33 cellular contexts compared by ENCODE assay signal in the genomic region with DNA sequence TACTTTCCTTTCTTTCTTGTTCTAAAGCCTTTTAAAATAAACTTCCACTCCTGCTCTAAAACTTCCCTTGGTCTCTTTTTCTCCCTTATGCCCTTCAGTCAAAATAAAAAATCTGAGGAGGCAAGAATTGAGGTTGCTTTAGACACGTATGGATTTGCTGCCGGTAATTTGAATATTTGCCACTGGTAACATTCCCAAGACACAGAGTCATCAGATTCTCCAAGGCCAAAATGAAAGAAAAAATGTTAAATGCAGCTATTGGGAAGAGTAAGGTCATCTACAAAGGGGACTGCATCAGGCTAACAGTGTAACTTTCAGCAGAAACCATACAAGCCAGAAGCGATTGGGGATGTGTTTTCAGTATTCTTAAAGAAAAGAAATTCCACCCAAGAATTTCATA.
DNase-seq lines count a peak whose midpoint lies in the region; ATAC-seq, FAIRE-seq and TF ChIP-seq lines count a peak whose summit lies in the region.
"Had no signal": no experiment of that assay in that cellular context is flagged by ENCODE, and none has a peak within 500 bp of the region (broad histone marks: within the 10 kb centered on the region; RNA-seq: fewer than 3 reads in every experiment).

No MANE protein-coding gene starts in this region.

- DNase-seq in HTR-8/SVneo (ENCODE audit: insufficient read length, low spot score) (peak; percentile 1), astrocyte of the hippocampus (ENCODE audit: low read depth, low spot score) (peak; percentile 27), foreskin keratinocyte (peak; percentile 27 to 61), GM03348 (ENCODE audit: low spot score) (no peak), NCI-H748 (lab: John Stamatoyannopoulos, UW; ENCODE audit: unreplicated experiment) (no peak)
- DNase-seq in activated CD4-positive, alpha-beta memory T cell treated with anti-CD3 and anti-CD28 coated beads for 36 hours = no peak
- DNase-seq: activated CD8-positive, alpha-beta T cell treated with anti-CD3 and anti-CD28 coated beads for 36 hours; activated naive CD4-positive, alpha-beta T cell treated with anti-CD3 and anti-CD28 coated beads for 36 hours; amygdala; caudate nucleus; CD4-positive, alpha-beta memory T cell; DND-41; endodermal cell; gastrocnemius medialis; HFFc6; KG1; MM.1S; NCI-H1105 treated with DMSO at 0.1 percent for 48 hours; NCI-H187 treated with DMSO at 0.1 percent for 48 hours; NCI-H524 treated with DMSO at 0.1 percent for 48 hours; nephron progenitor cell; SHP77 treated with DMSO at 0.1 percent for 48 hours had no signal

- H3K36me3 ChIP-seq in ACC112 (ENCODE audit: insufficient read depth, low read length) = no peaks in the 10 kb centered on the region
- H3K36me3 ChIP-seq: gastrocnemius medialis had no signal

- no peak overlapping the region for H3K27ac Mint-ChIP-seq in activated CD4-positive, alpha-beta memory T cell treated with anti-CD3 and anti-CD28 coated beads for 36 hours
- H3K27ac Mint-ChIP-seq: activated CD8-positive, alpha-beta T cell treated with anti-CD3 and anti-CD28 coated beads for 36 hours; activated naive CD4-positive, alpha-beta T cell treated with anti-CD3 and anti-CD28 coated beads for 36 hours; B cell; CD4-positive, alpha-beta memory T cell; dendritic cell treated with granulocyte-macrophage colony-stimulating factor and Interleukin-4, amounts not matched to agents 40 ng/mL and 50 ng/mL, for 4 days; endodermal cell; GM23338; HFFc6; nephron progenitor cell; stimulated activated memory B cell treated with anti-CD40 and anti-IgM and Interleukin-4, amounts not matched to agents 10 μg/mL and 1 μg/mL and 100 μg/mL, for 72 hours; T-helper 2 cell treated with Interferon-gamma antibody and Interleukin-4, amounts not matched to agents 5 μg/mL and 100 μg/mL, for 36 hours had no signal

- peaks cover 17% of the 10 kb centered on the region for H3K4me1 ChIP-seq in ACC112 (ENCODE audit: control insufficient read depth, insufficient read depth, low read length, unreplicated experiment)
- H3K4me1 ChIP-seq in foreskin keratinocyte = peaks cover 4% of the 10 kb centered on the region
- H3K4me1 ChIP-seq: A549, gastrocnemius medialis had no signal

- peak overlapping the region; percentile 36; the same call in 1 of the 2 replicates for H3K4me3 ChIP-seq in ACC112 (ENCODE audit: low read depth, low read length)
- H3K4me3 ChIP-seq: A549, gastrocnemius medialis, GM23338 had no signal

- FAIRE-seq in HTR-8/SVneo (lab: Jason Lieb, UNC) = no peak
- FAIRE-seq: A549, D721Med had no signal

- no peaks in the 10 kb centered on the region for H3K79me2 ChIP-seq in ACC112 (ENCODE audit: control insufficient read depth, insufficient read depth, low read length, unreplicated experiment)

- intact Hi-C loops in activated CD4-positive, alpha-beta memory T cell treated with anti-CD3 and anti-CD28 coated beads for 36 hours (cut with micrococcal nuclease) = no loop called here

- no peaks in the 10 kb centered on the region for H3K27me3 Mint-ChIP-seq in activated CD4-positive, alpha-beta memory T cell treated with anti-CD3 and anti-CD28 coated beads for 36 hours
- H3K27me3 Mint-ChIP-seq: activated CD8-positive, alpha-beta T cell treated with anti-CD3 and anti-CD28 coated beads for 36 hours; B cell; CD4-positive, alpha-beta memory T cell; dendritic cell treated with granulocyte-macrophage colony-stimulating factor and Interleukin-4, amounts not matched to agents 40 ng/mL and 50 ng/mL, for 4 days; stimulated activated memory B cell treated with anti-CD40 and anti-IgM and Interleukin-4, amounts not matched to agents 10 μg/mL and 1 μg/mL and 100 μg/mL, for 72 hours had no signal

- H3K27me3 ChIP-seq in ACC112 (ENCODE audit: insufficient read depth, low read length) (no peaks in the 10 kb centered on the region), foreskin keratinocyte (no peaks in the 10 kb centered on the region)
- H3K27me3 ChIP-seq: gastrocnemius medialis had no signal

- CTCF ChIA-PET in activated CD4-positive, alpha-beta memory T cell treated with anti-CD3 and anti-CD28 coated beads for 36 hours (lab: Charles Lee) = no interaction called here

- no peak for TF ChIP-seq CTCF in foreskin keratinocyte (conservative IDR thresholded peaks at IDR 0.05)

- H3K4me1 Mint-ChIP-seq in activated CD4-positive, alpha-beta memory T cell treated with anti-CD3 and anti-CD28 coated beads for 36 hours (ENCODE audit: low read depth) = no peaks in the 10 kb centered on the region
- H3K4me1 Mint-ChIP-seq: B cell; CD4-positive, alpha-beta memory T cell; endodermal cell; GM23338; nephron progenitor cell; stimulated activated memory B cell treated with anti-CD40 and anti-IgM and Interleukin-4, amounts not matched to agents 10 μg/mL and 1 μg/mL and 100 μg/mL, for 72 hours had no signal

- peak; percentile 53 for ATAC-seq in foreskin keratinocyte
- no peak for ATAC-seq in HG03457 (IDR thresholded peaks at IDR 0.05; ENCODE audit: unreplicated experiment)
- ATAC-seq: A549; activated CD8-positive, alpha-beta T cell treated with anti-CD3 and anti-CD28 coated beads for 36 hours; esophagus mucosa; gastrocnemius medialis; GM23338; Panc1; stimulated activated memory B cell treated with anti-CD40 and anti-IgM and Interleukin-4, amounts not matched to agents 10 μg/mL and 1 μg/mL and 100 μg/mL, for 72 hours had no signal

- no peaks in the 10 kb centered on the region for H3K36me3 Mint-ChIP-seq in activated CD4-positive, alpha-beta memory T cell treated with anti-CD3 and anti-CD28 coated beads for 36 hours
- H3K36me3 Mint-ChIP-seq: CD4-positive, alpha-beta memory T cell; stimulated activated memory B cell treated with anti-CD40 and anti-IgM and Interleukin-4, amounts not matched to agents 10 μg/mL and 1 μg/mL and 100 μg/mL, for 72 hours had no signal

- no peak overlapping the region for H3K4me3 Mint-ChIP-seq in activated CD4-positive, alpha-beta memory T cell treated with anti-CD3 and anti-CD28 coated beads for 36 hours
- H3K4me3 Mint-ChIP-seq: activated CD8-positive, alpha-beta T cell treated with anti-CD3 and anti-CD28 coated beads for 36 hours; activated naive CD4-positive, alpha-beta T cell treated with anti-CD3 and anti-CD28 coated beads for 36 hours; B cell; CD4-positive, alpha-beta memory T cell; dendritic cell treated with granulocyte-macrophage colony-stimulating factor and Interleukin-4, amounts not matched to agents 40 ng/mL and 50 ng/mL, for 4 days; endodermal cell; GM23338; HFFc6; nephron progenitor cell; stimulated activated memory B cell treated with anti-CD40 and anti-IgM and Interleukin-4, amounts not matched to agents 10 μg/mL and 1 μg/mL and 100 μg/mL, for 72 hours; T-helper 2 cell treated with Interferon-gamma antibody and Interleukin-4, amounts not matched to agents 5 μg/mL and 100 μg/mL, for 36 hours had no signal

- POLR2A ChIA-PET in activated CD4-positive, alpha-beta memory T cell treated with anti-CD3 and anti-CD28 coated beads for 36 hours (lab: Charles Lee) = no interaction called here

- peaks cover 9% of the 10 kb centered on the region for H3K9me3 Mint-ChIP-seq in activated CD4-positive, alpha-beta memory T cell treated with anti-CD3 and anti-CD28 coated beads for 36 hours

- peak overlapping the region; percentile 49 for H2AFZ ChIP-seq in ACC112 (ENCODE audit: low read length, unreplicated experiment)
- H2AFZ ChIP-seq: GM23338 had no signal

- peak overlapping the region; percentile 1; the same call in 1 of the 2 replicates for H3K27ac ChIP-seq in ACC112 (ENCODE audit: low read depth, low read length)
- no peak overlapping the region for H3K27ac ChIP-seq in foreskin keratinocyte
- H3K27ac ChIP-seq: A549, gastrocnemius medialis had no signal

Comparison
In these comparisons a context has a peak if more than half of its experiments do, and no peak if none do; other contexts are left out.
1. DNase-seq: peak in HTR-8/SVneo (single experiment), astrocyte of the hippocampus (single experiment) and foreskin keratinocyte (2 of 2); none in activated CD4-positive, alpha-beta memory T cell treated with anti-CD3 and anti-CD28 coated beads for 36 hours (single experiment), GM03348 (single experiment) and NCI-H748 (single experiment).